Comparison of ENCODE assay signal across 22 cellular contexts in genomic region chr5:82058710-82059109, GRCh38.
DNase-seq lines count a peak whose midpoint lies in the region; ATAC-seq lines count a peak whose summit lies in the region.
"Had no signal": no experiment of that assay in that cellular context is flagged by ENCODE, and none has a peak within 500 bp of the region (broad histone marks: within the 10 kb centered on the region; RNA-seq: fewer than 3 reads in every experiment).

No MANE protein-coding gene starts in this region.

- peak; percentile 59 for ATAC-seq in GM19452 (IDR thresholded peaks at IDR 0.05; ENCODE audit: unreplicated experiment)
- peak; percentile 56 for ATAC-seq in HG03159 (IDR thresholded peaks at IDR 0.05; ENCODE audit: unreplicated experiment)
- ATAC-seq in HG02884 (IDR thresholded peaks at IDR 0.05; ENCODE audit: unreplicated experiment), result no peak
- ATAC-seq in naive thymus-derived CD4-positive, alpha-beta T cell, result no peak
- ATAC-seq: Panc1, SK-N-SH treated with all-trans-retinoic acid at 6 μM for 48 hours had no signal

- no peak overlapping the region for H3K4me3 Mint-ChIP-seq in naive thymus-derived CD4-positive, alpha-beta T cell
- H3K4me3 Mint-ChIP-seq: activated CD4-positive, alpha-beta T cell treated with anti-CD3 and anti-CD28 coated beads, Interleukin-2, amount 10 ng/mL, durations not matched to agents 7 days and 5 days; activated naive CD4-positive, alpha-beta T cell treated with anti-CD3 and anti-CD28 coated beads for 36 hours; CD4-positive, alpha-beta T cell; dendritic cell treated with granulocyte-macrophage colony-stimulating factor and Interleukin-4, amounts not matched to agents 40 ng/mL and 50 ng/mL, for 4 days; nephron progenitor cell; stimulated activated naive CD8-positive, alpha-beta T cell treated with anti-CD3 and anti-CD28 coated beads, Interleukin-15, Interleukin-2, amounts not matched to agents 100 ng/mL and 50 ng/mL, for 24 hours had no signal

- CTCF ChIA-PET in naive thymus-derived CD4-positive, alpha-beta T cell (lab: Charles Lee), result no interaction called here

- no peak overlapping the region for H3K27ac Mint-ChIP-seq in naive thymus-derived CD4-positive, alpha-beta T cell
- H3K27ac Mint-ChIP-seq: activated CD4-positive, alpha-beta T cell treated with anti-CD3 and anti-CD28 coated beads, Interleukin-2, amount 10 ng/mL, durations not matched to agents 7 days and 5 days; activated naive CD4-positive, alpha-beta T cell treated with anti-CD3 and anti-CD28 coated beads for 36 hours; CD4-positive, alpha-beta T cell; dendritic cell treated with granulocyte-macrophage colony-stimulating factor and Interleukin-4, amounts not matched to agents 40 ng/mL and 50 ng/mL, for 4 days; nephron progenitor cell; stimulated activated naive CD8-positive, alpha-beta T cell treated with anti-CD3 and anti-CD28 coated beads, Interleukin-15, Interleukin-2, amounts not matched to agents 100 ng/mL and 50 ng/mL, for 24 hours had no signal

- no peaks in the 10 kb centered on the region for H3K9me3 Mint-ChIP-seq in naive thymus-derived CD4-positive, alpha-beta T cell
- H3K9me3 Mint-ChIP-seq: activated CD4-positive, alpha-beta T cell treated with anti-CD3 and anti-CD28 coated beads, Interleukin-2, amount 10 ng/mL, durations not matched to agents 7 days and 5 days; activated naive CD4-positive, alpha-beta T cell treated with anti-CD3 and anti-CD28 coated beads for 36 hours; CD4-positive, alpha-beta T cell; dendritic cell treated with granulocyte-macrophage colony-stimulating factor and Interleukin-4, amounts not matched to agents 40 ng/mL and 50 ng/mL, for 4 days; nephron progenitor cell; stimulated activated naive CD8-positive, alpha-beta T cell treated with anti-CD3 and anti-CD28 coated beads, Interleukin-15, Interleukin-2, amounts not matched to agents 100 ng/mL and 50 ng/mL, for 24 hours had no signal

- POLR2A ChIA-PET in naive thymus-derived CD4-positive, alpha-beta T cell (lab: Charles Lee), result no interaction called here

- peaks cover 0 to 17% (median 11%) of the 10 kb centered on the region in 7 donors for H3K4me1 Mint-ChIP-seq in naive thymus-derived CD4-positive, alpha-beta T cell

- peaks cover 0 to 11% (median 1%) of the 10 kb centered on the region in 5 donors for H3K36me3 Mint-ChIP-seq in naive thymus-derived CD4-positive, alpha-beta T cell

- no peaks in the 10 kb centered on the region for H3K9me3 ChIP-seq in naive thymus-derived CD4-positive, alpha-beta T cell (ENCODE audit: control insufficient read depth in 2 of 3, low read length in 3 of 3)

- intact Hi-C loops in posterior vena cava (cut with DNase I), result no loop called here
- intact Hi-C loops in naive thymus-derived CD4-positive, alpha-beta T cell (cut with micrococcal nuclease), result no loop called here

- H3K36me3 ChIP-seq in naive thymus-derived CD4-positive, alpha-beta T cell (ENCODE audit: control insufficient read depth in 2 of 3, insufficient read depth in 3 of 3, low read length in 3 of 3), result no peaks in the 10 kb centered on the region

- H3K27ac ChIP-seq in naive thymus-derived CD4-positive, alpha-beta T cell (ENCODE audit: low read depth, low read length), result no peak overlapping the region

- H3K4me1 ChIP-seq in naive thymus-derived CD4-positive, alpha-beta T cell (ENCODE audit: control insufficient read depth in 2 of 2, insufficient read depth in 2 of 2, low read length in 2 of 2), result no peaks in the 10 kb centered on the region

- H3K27me3 ChIP-seq in naive thymus-derived CD4-positive, alpha-beta T cell (ENCODE audit: control insufficient read depth in 2 of 2, insufficient read depth in 2 of 2, low read length in 2 of 2), result no peaks in the 10 kb centered on the region

- no peak overlapping the region for H3K4me3 ChIP-seq in naive thymus-derived CD4-positive, alpha-beta T cell (ENCODE audit: low read length)

- DNase-seq in AG08395 (ENCODE audit: low spot score) (peak; percentile 34), dedifferentiated amniotic fluid mesenchymal stem cell (ENCODE audit: extremely low spot score) (peak; percentile 68), posterior vena cava (ENCODE audit: low spot score) (no peak)
- DNase-seq in naive thymus-derived CD4-positive, alpha-beta T cell, result no peak
- DNase-seq in central memory CD4-positive, alpha-beta T cell, result no peak
- DNase-seq: activated CD4-positive, alpha-beta T cell treated with anti-CD3 and anti-CD28 coated beads, Interleukin-2, amount 10 ng/mL, durations not matched to agents 7 days and 5 days; activated naive CD4-positive, alpha-beta T cell treated with anti-CD3 and anti-CD28 coated beads for 36 hours; CD4-positive, alpha-beta T cell; DMS79; erythroblast; kidney; mesendoderm; NCI-H774; nephron progenitor cell; stimulated activated CD4-positive, alpha-beta T cell treated with anti-CD3 and anti-CD28 coated beads, Interleukin-15, amount 100 ng/mL, for 24 hours had no signal

- no peaks in the 10 kb centered on the region for H3K27me3 Mint-ChIP-seq in naive thymus-derived CD4-positive, alpha-beta T cell
- H3K27me3 Mint-ChIP-seq: activated CD4-positive, alpha-beta T cell treated with anti-CD3 and anti-CD28 coated beads, Interleukin-2, amount 10 ng/mL, durations not matched to agents 7 days and 5 days; CD4-positive, alpha-beta T cell; dendritic cell treated with granulocyte-macrophage colony-stimulating factor and Interleukin-4, amounts not matched to agents 40 ng/mL and 50 ng/mL, for 4 days; stimulated activated naive CD8-positive, alpha-beta T cell treated with anti-CD3 and anti-CD28 coated beads, Interleukin-15, Interleukin-2, amounts not matched to agents 100 ng/mL and 50 ng/mL, for 24 hours had no signal

Comparison
In these comparisons a context has a peak if more than half of its experiments do, and no peak if none do; other contexts are left out.
1. DNase-seq: peak in AG08395 (single experiment) and dedifferentiated amniotic fluid mesenchymal stem cell (single experiment); none in posterior vena cava (single experiment), naive thymus-derived CD4-positive, alpha-beta T cell (0 of 9) and central memory CD4-positive, alpha-beta T cell (single experiment).
2. ATAC-seq: peak in GM19452 (single experiment) and HG03159 (single experiment); none in HG02884 (single experiment) and naive thymus-derived CD4-positive, alpha-beta T cell (single experiment).